ENCODE assay signal across 8 cellular contexts in genomic region chr2:110853516-110853915, GRCh38.
A peak's percentile ranks its signal among the peaks of the same experiment; 100 is the strongest.
DNase-seq lines count a peak whose midpoint lies in the region; ATAC-seq and TF ChIP-seq lines count a peak whose summit lies in the region.

No MANE protein-coding gene starts in this region.

- H3K4me3 Mint-ChIP-seq in GM23338 = no peak overlapping the region

- H4K20me1 ChIP-seq in BLaER1 treated with 17β-estradiol and CSF1 and Interleukin-3, amounts not matched to agents 10 nM and 100 nM = no peaks in the 10 kb centered on the region
- H4K20me1 ChIP-seq in GM23338 (replicated peaks; ENCODE audit: insufficient read depth) = no peaks in the 10 kb centered on the region

- peaks cover 24% of the 10 kb centered on the region for H3K4me1 Mint-ChIP-seq in GM23338

- H3K27ac Mint-ChIP-seq in GM23338 = no peak overlapping the region

- H3K36me3 Mint-ChIP-seq in GM23338 (ENCODE audit: low read depth) = peaks cover 8% of the 10 kb centered on the region; the same call in 2 of the 3 replicates

- H3K9ac ChIP-seq in BLaER1 treated with 17β-estradiol and CSF1 and Interleukin-3, amounts not matched to agents 10 nM and 100 nM = no peak overlapping the region

- H3K9me3 ChIP-seq in BLaER1 treated with 17β-estradiol and CSF1 and Interleukin-3, amounts not matched to agents 10 nM and 100 nM (replicated peaks in 1 of 11) = peaks cover 0 to 10% (median 4%) of the 10 kb centered on the region in 11 experiments; a peak in 4 of 22 replicates
- H3K9me3 ChIP-seq in lower lobe of right lung = no peaks in the 10 kb centered on the region

- peak overlapping the region in 7 of 11 experiments; percentile 58 to 78 (median 64); a peak in 9 of 22 replicates for H3K4me2 ChIP-seq in BLaER1 treated with 17β-estradiol and CSF1 and Interleukin-3, amounts not matched to agents 10 nM and 100 nM
- H3K4me2 ChIP-seq in GM23338 = no peak overlapping the region

- ATAC-seq in GM23338 = peak; percentile 85
- peak in 1 of 2 donors; percentile 68 for ATAC-seq in lower lobe of right lung
- ATAC-seq in HG02610 (IDR thresholded peaks at IDR 0.05; ENCODE audit: unreplicated experiment) = no peak
- no peak for ATAC-seq in GM18868 (IDR thresholded peaks at IDR 0.05; ENCODE audit: unreplicated experiment)
- no peak for ATAC-seq in HG03039 (IDR thresholded peaks at IDR 0.05; ENCODE audit: unreplicated experiment)

- no peak overlapping the region for H3K4me3 ChIP-seq in BLaER1 treated with 17β-estradiol and CSF1 and Interleukin-3, amounts not matched to agents 10 nM and 100 nM
- H3K4me3 ChIP-seq in GM23338 = no peak overlapping the region
- no peak overlapping the region for H3K4me3 ChIP-seq in astrocyte of the cerebellum (ENCODE audit: low read depth, low read length)
- no peak overlapping the region for H3K4me3 ChIP-seq in lower lobe of right lung

- peaks cover 3% of the 10 kb centered on the region; the same call in 1 of the 2 replicates for H3F3A ChIP-seq in GM23338 (replicated peaks; ENCODE audit: low read depth)

- H3K9me3 Mint-ChIP-seq in GM23338 = no peaks in the 10 kb centered on the region; the same call in 2 of the 3 replicates

- H3K27me3 ChIP-seq in BLaER1 treated with 17β-estradiol and CSF1 and Interleukin-3, amounts not matched to agents 10 nM and 100 nM = 0 out of 22 replicates have a peak, but pooled peaks cover 0 to 5% (median 0%) of the 10 kb centered on the region in 11 experiments
- H3K27me3 ChIP-seq in GM23338 (ENCODE audit: insufficient read depth) = no peaks in the 10 kb centered on the region
- H3K27me3 ChIP-seq in lower lobe of right lung (ENCODE audit: low read depth) = no peaks in the 10 kb centered on the region

- H3K9me2 ChIP-seq in GM23338 (ENCODE audit: insufficient read depth) = peaks cover 5% of the 10 kb centered on the region

- H3K79me2 ChIP-seq in GM23338 (replicated peaks; ENCODE audit: insufficient read depth) = no peaks in the 10 kb centered on the region

- H3K4me1 ChIP-seq in BLaER1 treated with 17β-estradiol and CSF1 and Interleukin-3, amounts not matched to agents 10 nM and 100 nM = peaks cover 17 to 51% (median 44%) of the 10 kb centered on the region in 10 experiments
- H3K4me1 ChIP-seq in GM23338 (ENCODE audit: insufficient read depth) = peaks cover 22% of the 10 kb centered on the region
- H3K4me1 ChIP-seq in lower lobe of right lung = no peaks in the 10 kb centered on the region

- peaks cover 2% of the 10 kb centered on the region for H3K27me3 Mint-ChIP-seq in GM23338 (ENCODE audit: insufficient read depth, low read depth, poor library complexity)

- no peak overlapping the region for H2AFZ ChIP-seq in GM23338

- in situ Hi-C loops in astrocyte of the cerebellum (cut with HindIII; ENCODE audit: low sequenced_read_pairs) = no loop called here

- H3K36me3 ChIP-seq in BLaER1 treated with 17β-estradiol and CSF1 and Interleukin-3, amounts not matched to agents 10 nM and 100 nM = no peaks in the 10 kb centered on the region
- H3K36me3 ChIP-seq in GM23338 (ENCODE audit: insufficient read depth) (no peaks in the 10 kb centered on the region), lower lobe of right lung (no peaks in the 10 kb centered on the region)

- TF ChIP-seq CTCF in GM23338 (conservative IDR thresholded peaks at IDR 0.05; ENCODE audit: low read depth in 2 of 2) (peak; percentile 80), astrocyte of the cerebellum (IDR thresholded peaks at IDR 0.05; ENCODE audit: low read depth, low read length, missing control alignments) (peak; percentile 70), lower lobe of right lung (IDR thresholded peaks at IDR 0.05) (peak; percentile 55)

- peak; percentile 70 for DNase-seq in GM23338 (ENCODE audit: low spot score)
- peak; percentile 7 for DNase-seq in SHP77 treated with DMSO at 0.1 percent for 48 hours (lab: John Stamatoyannopoulos, UW)
- no peak for DNase-seq in astrocyte of the cerebellum (ENCODE audit: low read depth)
- no peak for DNase-seq in lower lobe of right lung

- no peak overlapping the region for H3K27ac ChIP-seq in BLaER1 treated with 17β-estradiol and CSF1 and Interleukin-3, amounts not matched to agents 10 nM and 100 nM
- no peak overlapping the region for H3K27ac ChIP-seq in GM23338 (ENCODE audit: low read depth)
- no peak overlapping the region for H3K27ac ChIP-seq in lower lobe of right lung

- intact Hi-C loops in lower lobe of right lung (cut with DNase I) = no loop called here

TF ChIP-seq in GM23338, 12 proteins besides CTCF, POLR2A, EP300 and RAD21 (continues in another document):
- TF ChIP-seq ZNF114 (CRISPR knock-in tag; IDR thresholded peaks at IDR 0.05) (no peak), STAT1 (IDR thresholded peaks at IDR 0.05; ENCODE audit: unreplicated experiment) (no peak), EZH2phosphoT487 (IDR thresholded peaks at IDR 0.05; ENCODE audit: unreplicated experiment) (no peak), ZNF462 (CRISPR knock-in tag; IDR thresholded peaks at IDR 0.05) (no peak), CREB1 (CRISPR knock-in tag; IDR thresholded peaks at IDR 0.05; ENCODE audit: low read depth) (no peak)
- TF ChIP-seq, protein P1, sequence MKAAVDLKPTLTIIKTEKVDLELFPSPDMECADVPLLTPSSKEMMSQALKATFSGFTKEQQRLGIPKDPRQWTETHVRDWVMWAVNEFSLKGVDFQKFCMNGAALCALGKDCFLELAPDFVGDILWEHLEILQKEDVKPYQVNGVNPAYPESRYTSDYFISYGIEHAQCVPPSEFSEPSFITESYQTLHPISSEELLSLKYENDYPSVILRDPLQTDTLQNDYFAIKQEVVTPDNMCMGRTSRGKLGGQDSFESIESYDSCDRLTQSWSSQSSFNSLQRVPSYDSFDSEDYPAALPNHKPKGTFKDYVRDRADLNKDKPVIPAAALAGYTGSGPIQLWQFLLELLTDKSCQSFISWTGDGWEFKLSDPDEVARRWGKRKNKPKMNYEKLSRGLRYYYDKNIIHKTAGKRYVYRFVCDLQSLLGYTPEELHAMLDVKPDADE (IDR thresholded peaks at IDR 0.05) = no peak

Comparison
In these comparisons a context has a peak if more than half of its experiments do, and no peak if none do; other contexts are left out.
1. DNase-seq: peak in GM23338 (single experiment) and SHP77 treated with DMSO at 0.1 percent for 48 hours (single experiment); none in astrocyte of the cerebellum (single experiment) and lower lobe of right lung (single experiment).
2. Peak in every context shown above with its lines, with median percentiles within 50 percentile points of each other: CTCF ChIP-seq.